10 cellular contexts compared by ENCODE assay signal in the genomic region with DNA sequence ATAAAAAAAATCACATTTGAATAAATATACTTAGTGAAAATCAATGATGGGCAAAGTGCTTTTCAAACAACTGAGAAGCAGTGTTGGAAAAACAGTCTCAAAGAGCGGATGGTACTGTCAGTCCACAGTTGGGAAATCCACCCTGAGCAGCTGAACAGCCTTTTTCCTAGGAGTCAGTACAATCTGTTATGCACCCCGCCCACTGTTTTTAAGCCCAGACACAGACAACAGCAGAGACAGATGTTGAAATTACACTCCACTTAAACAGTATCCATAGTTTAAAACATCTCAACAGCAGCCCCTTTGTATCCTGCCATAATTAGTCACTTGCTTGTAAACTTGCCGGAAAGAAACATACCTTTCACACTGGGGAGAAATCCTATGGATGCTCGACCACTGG. TPM values are rescaled to one million over a fixed set of nuclear protein-coding genes. Genes with fewer than 3 reads are reported as not detected.
DNase-seq lines count a peak whose midpoint lies in the region; ATAC-seq, FAIRE-seq and TF ChIP-seq lines count a peak whose summit lies in the region.
"Had no signal": no experiment of that assay in that cellular context is flagged by ENCODE, and none has a peak within 500 bp of the region (broad histone marks: within the 10 kb centered on the region; RNA-seq: fewer than 3 reads in every experiment).

No MANE protein-coding gene starts in this region.

- intact Hi-C loops in kidney (cut with DNase I): no loop called here

- FAIRE-seq in kidney (lab: Jason Lieb, UNC): no peak

- ATAC-seq in HG03196 (IDR thresholded peaks at IDR 0.05; ENCODE audit: unreplicated experiment) (no peak), HG03175 (IDR thresholded peaks at IDR 0.05; ENCODE audit: unreplicated experiment) (no peak)

- H3K9me3 Mint-ChIP-seq in HFFc6: no peaks in the 10 kb centered on the region
- no peaks in the 10 kb centered on the region for H3K9me3 Mint-ChIP-seq in brain
- H3K9me3 Mint-ChIP-seq: activated B cell treated with CpG ODN at 0.5 μM for 24 hours had no signal

- H3K4me3 Mint-ChIP-seq in HFFc6 (peak overlapping the region; percentile 78), brain (peak overlapping the region in 3 of 5 experiments; percentile 14 to 85 (median 75))
- H3K4me3 Mint-ChIP-seq: activated B cell treated with CpG ODN at 0.5 μM for 24 hours had no signal

- H3K4me3 ChIP-seq in kidney (ENCODE audit: low read length in 2 of 2) (peak overlapping the region; percentile 27 to 28), stomach smooth muscle (ENCODE audit: low read length in 2 of 2) (peak overlapping the region; percentile 61 to 85)

- H3K27me3 ChIP-seq in stomach smooth muscle (ENCODE audit: control insufficient read depth in 1 of 2, insufficient read depth in 2 of 2, low read length in 2 of 2): no peaks in the 10 kb centered on the region

- H3K9me3 ChIP-seq in kidney (ENCODE audit: control insufficient read depth in 1 of 2, low read length in 2 of 2) (no peaks in the 10 kb centered on the region), stomach smooth muscle (ENCODE audit: control insufficient read depth in 2 of 2, low read length in 2 of 2) (no peaks in the 10 kb centered on the region)

- H3K27me3 Mint-ChIP-seq in HFFc6 (ENCODE audit: insufficient read depth): no peaks in the 10 kb centered on the region
- H3K27me3 Mint-ChIP-seq in brain: no peaks in the 10 kb centered on the region

- no peaks in the 10 kb centered on the region for H3K36me3 Mint-ChIP-seq in HFFc6 (ENCODE audit: low read depth)
- peaks cover 10% of the 10 kb centered on the region for H3K36me3 Mint-ChIP-seq in brain

- H3K4me1 Mint-ChIP-seq in HFFc6 (ENCODE audit: low read depth) (peaks cover 53% of the 10 kb centered on the region), brain (peaks cover 79% of the 10 kb centered on the region)
- H3K4me1 Mint-ChIP-seq: activated B cell treated with CpG ODN at 0.5 μM for 24 hours had no signal

- peak overlapping the region; percentile 25 for H3K27ac Mint-ChIP-seq in HFFc6
- peak overlapping the region in 4 of 5 experiments; percentile 23 to 95 (median 74) for H3K27ac Mint-ChIP-seq in brain
- H3K27ac Mint-ChIP-seq: activated B cell treated with CpG ODN at 0.5 μM for 24 hours had no signal

- H3K36me3 ChIP-seq in kidney (ENCODE audit: control insufficient read depth in 1 of 2, insufficient read depth in 2 of 2, low read length in 2 of 2): no peaks in the 10 kb centered on the region
- H3K36me3 ChIP-seq in stomach smooth muscle (ENCODE audit: control insufficient read depth in 2 of 2, insufficient read depth in 2 of 2, low read length in 2 of 2): no peaks in the 10 kb centered on the region

- H3K4me1 ChIP-seq in kidney (ENCODE audit: control insufficient read depth in 1 of 2, insufficient read depth in 1 of 2, low read depth in 1 of 2, low read length in 2 of 2): no peaks in the 10 kb centered on the region
- H3K4me1 ChIP-seq in stomach smooth muscle (ENCODE audit: control insufficient read depth, insufficient read depth, low read length): peaks cover 3% of the 10 kb centered on the region

- TF ChIP-seq CTCF in HFFc6 (IDR thresholded peaks at IDR 0.05): no peak
- TF ChIP-seq CTCF in brain (conservative IDR thresholded peaks at IDR 0.05): no peak
- TF ChIP-seq CTCF in kidney (IDR thresholded peaks at IDR 0.05; ENCODE audit: borderline replicate concordance, extremely low read depth, insufficient read depth): no peak

- DNase-seq in HFFc6 (no peak), kidney (no peak), ecto neural progenitor cell (ENCODE audit: low spot score) (no peak)
- no peak for DNase-seq in activated naive CD4-positive, alpha-beta T cell treated with Interleukin-2 at 50 U/mL for 16 hours
- DNase-seq: activated B cell treated with CpG ODN at 0.5 μM for 24 hours, amygdala had no signal

- H3K27ac ChIP-seq in kidney (ENCODE audit: low read depth in 2 of 2, low read length in 2 of 2) (peak overlapping the region; percentile 2 to 67), stomach smooth muscle (ENCODE audit: low read length) (peak overlapping the region; percentile 64)

- H3K9ac ChIP-seq in kidney (ENCODE audit: low read length in 2 of 2) (no peak overlapping the region), stomach smooth muscle (ENCODE audit: low read length in 2 of 2) (peak overlapping the region; percentile 42 to 81)

RNA-seq across cellular contexts. Expression of gene KIAA0408, which starts 0.4 kb away (rescaled TPM):
- 1 to 10 TPM; 1.4 to 3.5 (median 2.3) TPM for total RNA-seq in HFFc6 (2021; fragmentation: NEBNext Ultra II Directional; extraction: Animal tissue kit (Norgen Biotek cat#: 25700))
- polyA plus RNA-seq in brain (ENCODE audit: insufficient read depth, low read depth, low replicate concordance) (24.9 TPM), kidney (ENCODE audit: insufficient read depth, low read depth, low replicate concordance) (0.47 TPM)
- total RNA-seq in kidney: 2.7 TPM

Comparison
In these comparisons a context has a peak if more than half of its experiments do, and no peak if none do; other contexts are left out.
1. H3K9ac ChIP-seq: peak in stomach smooth muscle (2 of 2); none in kidney (0 of 2).